ENCODE assay signal across 10 cellular contexts in the genomic region with DNA sequence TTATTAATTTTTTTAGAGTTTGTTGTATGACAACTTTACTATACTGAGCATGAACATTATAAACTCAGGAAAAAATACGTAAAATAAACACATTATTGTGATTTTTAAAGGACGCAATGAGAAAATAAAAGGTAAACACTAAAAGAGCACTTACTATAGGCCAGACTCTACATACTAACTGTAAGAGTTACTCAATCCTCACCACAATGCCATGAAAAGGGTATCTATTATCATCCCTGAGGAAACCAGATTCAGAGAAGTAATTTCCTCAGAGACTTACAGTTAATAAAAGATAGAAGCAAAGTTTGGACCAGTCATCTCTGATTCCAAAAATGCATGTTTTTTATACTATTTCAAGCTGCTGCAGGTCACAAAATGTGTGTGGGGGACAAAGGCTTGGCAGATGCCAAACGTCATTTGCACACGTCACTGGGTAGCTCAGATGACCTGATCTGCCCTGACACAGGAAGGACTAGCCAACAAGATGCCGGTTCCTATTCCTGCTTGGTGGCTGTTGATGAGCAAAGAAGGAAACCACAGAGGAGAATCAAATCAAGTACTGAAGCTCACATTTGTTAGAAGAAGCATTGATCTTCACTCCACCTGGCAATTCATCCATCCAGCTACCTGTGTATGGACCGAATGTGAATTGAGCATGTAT. TPM values are rescaled to one million over a fixed set of nuclear protein-coding genes. Genes with fewer than 3 reads are reported as not detected.
DNase-seq lines count a peak whose midpoint lies in the region; ATAC-seq and TF ChIP-seq lines count a peak whose summit lies in the region.
"Had no signal": no experiment of that assay in that cellular context is flagged by ENCODE, and none has a peak within 500 bp of the region (broad histone marks: within the 10 kb centered on the region; RNA-seq: fewer than 3 reads in every experiment).

No MANE protein-coding gene starts in this region.

- no peak overlapping the region for H3K27ac ChIP-seq in coronary artery

- H3K27ac Mint-ChIP-seq in activated naive CD8-positive, alpha-beta T cell treated with anti-CD3 and anti-CD28 coated beads, Interleukin-2, amount 10 ng/mL, durations not matched to agents 7 days and 5 days = peak overlapping the region; percentile 85

- peak overlapping the region; percentile 54 for H3K4me3 Mint-ChIP-seq in activated naive CD8-positive, alpha-beta T cell treated with anti-CD3 and anti-CD28 coated beads, Interleukin-2, amount 10 ng/mL, durations not matched to agents 7 days and 5 days

- no peaks in the 10 kb centered on the region for H3K27me3 Mint-ChIP-seq in activated naive CD8-positive, alpha-beta T cell treated with anti-CD3 and anti-CD28 coated beads, Interleukin-2, amount 10 ng/mL, durations not matched to agents 7 days and 5 days

- H3K9me3 Mint-ChIP-seq in activated naive CD8-positive, alpha-beta T cell treated with anti-CD3 and anti-CD28 coated beads, Interleukin-2, amount 10 ng/mL, durations not matched to agents 7 days and 5 days = no peaks in the 10 kb centered on the region

- in situ Hi-C loops in KBM-7 (cut with MboI; ENCODE audit: low pct_unique_long_range_greater_than_20kb, low sequenced_read_pairs) = no loop called here

- no peak for TF ChIP-seq CTCF in coronary artery (IDR thresholded peaks at IDR 0.05)

- DNase-seq in KBM-7 (peak; percentile 82), T-helper 22 cell (ENCODE audit: low read depth) (peak; percentile 66), coronary artery (ENCODE audit: low spot score) (no peak), NCI-H2029 treated with DMSO at 0.1 percent for 48 hours (lab: John Stamatoyannopoulos, UW) (no peak)
- DNase-seq in activated naive CD8-positive, alpha-beta T cell treated with anti-CD3 and anti-CD28 coated beads, Interleukin-2, amount 10 ng/mL, durations not matched to agents 7 days and 5 days = no peak
- DNase-seq in stimulated activated CD8-positive, alpha-beta memory T cell treated with anti-CD3 and anti-CD28 coated beads, Interleukin-15, amount 100 ng/mL, for 4 hours (ENCODE audit: low read depth in 2 of 2) = peak; percentile 11 to 14
- DNase-seq: SHP77 had no signal

- H3K4me1 Mint-ChIP-seq in activated naive CD8-positive, alpha-beta T cell treated with anti-CD3 and anti-CD28 coated beads, Interleukin-2, amount 10 ng/mL, durations not matched to agents 7 days and 5 days = peaks cover 46% of the 10 kb centered on the region

- no peak overlapping the region for H3K4me3 ChIP-seq in coronary artery

- POLR2A ChIA-PET in activated naive CD8-positive, alpha-beta T cell treated with anti-CD3 and anti-CD28 coated beads, Interleukin-2, amount 10 ng/mL, durations not matched to agents 7 days and 5 days (lab: Charles Lee) = interaction anchor here (0.7 to 1.6 kb wide), 4 partner anchors 12 to 123 kb away, joined by 3 to 7 read pairs (median 4); no protein-coding TSS in a partner anchor

- ATAC-seq in activated naive CD8-positive, alpha-beta T cell treated with anti-CD3 and anti-CD28 coated beads, Interleukin-2, amount 10 ng/mL, durations not matched to agents 7 days and 5 days (ENCODE audit: low read depth) = peak; percentile 81
- ATAC-seq in HG03280 (IDR thresholded peaks at IDR 0.05; ENCODE audit: unreplicated experiment) = no peak
- no peak for ATAC-seq in GM21526 (IDR thresholded peaks at IDR 0.05; ENCODE audit: low FRiP score, unreplicated experiment)

- H3K36me3 Mint-ChIP-seq in activated naive CD8-positive, alpha-beta T cell treated with anti-CD3 and anti-CD28 coated beads, Interleukin-2, amount 10 ng/mL, durations not matched to agents 7 days and 5 days = peaks cover 32% of the 10 kb centered on the region

RNA-seq across cellular contexts. Expression of gene KLHL6, which starts 42.3 kb away (rescaled TPM):
- total RNA-seq in activated naive CD8-positive, alpha-beta T cell treated with anti-CD3 and anti-CD28 coated beads, Interleukin-2, amount 10 ng/mL, durations not matched to agents 7 days and 5 days = 10 to 100 TPM; 34.1 to 36.9 TPM
- total RNA-seq: H1 had no signal

Comparison
In these comparisons a context has a peak if more than half of its experiments do, and no peak if none do; other contexts are left out.
1. DNase-seq: peak in KBM-7 (single experiment), T-helper 22 cell (single experiment) and stimulated activated CD8-positive, alpha-beta memory T cell treated with anti-CD3 and anti-CD28 coated beads, Interleukin-15, amount 100 ng/mL, for 4 hours (2 of 2); none in activated naive CD8-positive, alpha-beta T cell treated with anti-CD3 and anti-CD28 coated beads, Interleukin-2, amount 10 ng/mL, durations not matched to agents 7 days and 5 days (single experiment), coronary artery (single experiment) and NCI-H2029 treated with DMSO at 0.1 percent for 48 hours (single experiment).